16 cellular contexts compared by ENCODE assay signal in genomic region chr4:70392057-70392776, GRCh38. TPM values are rescaled to one million over a fixed set of nuclear protein-coding genes. Genes with fewer than 3 reads are reported as not detected.
A peak's percentile ranks its signal among the peaks of the same experiment; 100 is the strongest.
DNase-seq lines count a peak whose midpoint lies in the region; ATAC-seq, FAIRE-seq and TF ChIP-seq lines count a peak whose summit lies in the region.
"Had no signal": no experiment of that assay in that cellular context is flagged by ENCODE, and none has a peak within 500 bp of the region (broad histone marks: within the 10 kb centered on the region; RNA-seq: fewer than 3 reads in every experiment).

No MANE protein-coding gene starts in this region.

- H3K27me3 ChIP-seq in H9 (ENCODE audit: insufficient read depth, low read length): no peaks in the 10 kb centered on the region

- DNase-seq in GM18507 (ENCODE audit: extremely low spot score, insufficient read length, low read depth) (no peak), progenitor cell of endocrine pancreas (ENCODE audit: low spot score, unreplicated experiment) (no peak), C1 segment of cervical spinal cord (lab: John Stamatoyannopoulos, UW) (no peak), H9 (no peak), D721Med (ENCODE audit: insufficient read length, low spot score) (no peak)
- DNase-seq: NCI-H1417, NCI-H526 treated with DMSO at 0.1 percent for 48 hours, posterior cingulate gyrus had no signal

- H3K9ac ChIP-seq in H9 (ENCODE audit: extremely low read depth, insufficient read length, low read length): no peak overlapping the region

- H3K9me3 Mint-ChIP-seq in progenitor cell of endocrine pancreas (ENCODE audit: low read depth): no peaks in the 10 kb centered on the region
- H3K9me3 Mint-ChIP-seq in H9: no peaks in the 10 kb centered on the region
- H3K9me3 Mint-ChIP-seq: dendritic cell treated with granulocyte-macrophage colony-stimulating factor and Interleukin-4, amounts not matched to agents 40 ng/mL and 50 ng/mL, for 4 days had no signal

- H2BK12ac ChIP-seq in H9 (ENCODE audit: insufficient read length, low read depth, low read length): no peak overlapping the region

- H4K5ac ChIP-seq in H9 (ENCODE audit: insufficient read length, low read depth, low read length): no peak overlapping the region

- H4K20me1 ChIP-seq in H9 (ENCODE audit: control insufficient read depth, insufficient read depth, insufficient read length): no peaks in the 10 kb centered on the region

- no peak overlapping the region for H2BK15ac ChIP-seq in H9 (ENCODE audit: low read depth, low read length)

- H3K27ac ChIP-seq in H9 (ENCODE audit: insufficient read length, low read depth, low read length): no peak overlapping the region

- no peak overlapping the region for H3K56ac ChIP-seq in H9 (ENCODE audit: insufficient read length, low read depth, low read length)

- H2BK120ac ChIP-seq in H9 (ENCODE audit: low read depth, low read length, poor library complexity, severe bottlenecking): no peak overlapping the region

- H3K14ac ChIP-seq in H9 (ENCODE audit: insufficient read depth, low read length): no peak overlapping the region

- H3K18ac ChIP-seq in H9 (ENCODE audit: insufficient read length, low read depth, low read length): no peak overlapping the region

- no peak overlapping the region for H3K4me3 Mint-ChIP-seq in progenitor cell of endocrine pancreas (ENCODE audit: low read depth)
- H3K4me3 Mint-ChIP-seq in H9: no peak overlapping the region
- H3K4me3 Mint-ChIP-seq: dendritic cell treated with granulocyte-macrophage colony-stimulating factor and Interleukin-4, amounts not matched to agents 40 ng/mL and 50 ng/mL, for 4 days; stimulated activated effector memory CD8-positive, alpha-beta T cell treated with anti-CD3 and anti-CD28 coated beads, Interleukin-12 subunit alpha, Interleukin-12 subunit beta, amount 100 ng/mL, for 72 hours had no signal

- no peak overlapping the region for H2BK5ac ChIP-seq in H9 (ENCODE audit: insufficient read length, low read length)

- no peaks in the 10 kb centered on the region for H3K79me2 ChIP-seq in H9 (ENCODE audit: insufficient read depth, low read length)

- H3K9me3 ChIP-seq in H9 (ENCODE audit: control insufficient read depth, low read depth, low read length): no peaks in the 10 kb centered on the region

- H3K79me1 ChIP-seq in H9 (ENCODE audit: insufficient read depth, low read depth, low read length, poor library complexity, severe bottlenecking): no peaks in the 10 kb centered on the region

- peak; percentile 54 for ATAC-seq in GM19463 (IDR thresholded peaks at IDR 0.05; ENCODE audit: unreplicated experiment)
- ATAC-seq in HG02798 (IDR thresholded peaks at IDR 0.05; ENCODE audit: poor library complexity, unreplicated experiment): peak; percentile 67
- ATAC-seq in HG03439 (IDR thresholded peaks at IDR 0.05; ENCODE audit: unreplicated experiment): peak; percentile 49
- ATAC-seq: stimulated activated effector memory CD8-positive, alpha-beta T cell treated with anti-CD3 and anti-CD28 coated beads, Interleukin-12 subunit alpha, Interleukin-12 subunit beta, amount 100 ng/mL, for 72 hours had no signal

- no peak overlapping the region for H3K27ac Mint-ChIP-seq in progenitor cell of endocrine pancreas
- H3K27ac Mint-ChIP-seq in H9: no peak overlapping the region
- H3K27ac Mint-ChIP-seq: dendritic cell treated with granulocyte-macrophage colony-stimulating factor and Interleukin-4, amounts not matched to agents 40 ng/mL and 50 ng/mL, for 4 days; stimulated activated effector memory CD8-positive, alpha-beta T cell treated with anti-CD3 and anti-CD28 coated beads, Interleukin-12 subunit alpha, Interleukin-12 subunit beta, amount 100 ng/mL, for 72 hours had no signal

- H3K36me3 Mint-ChIP-seq in progenitor cell of endocrine pancreas (ENCODE audit: insufficient read depth) (no peaks in the 10 kb centered on the region), H9 (ENCODE audit: insufficient read depth in 1 of 3, low read depth in 3 of 3) (no peaks in the 10 kb centered on the region)
- H3K36me3 Mint-ChIP-seq: stimulated activated effector memory CD8-positive, alpha-beta T cell treated with anti-CD3 and anti-CD28 coated beads, Interleukin-12 subunit alpha, Interleukin-12 subunit beta, amount 100 ng/mL, for 72 hours had no signal

- no peaks in the 10 kb centered on the region for H3K23me2 ChIP-seq in H9 (ENCODE audit: insufficient read length, low read depth, low read length, poor library complexity, severe bottlenecking)

- peaks cover under 1% of the 10 kb centered on the region for H3K4me1 Mint-ChIP-seq in progenitor cell of endocrine pancreas (ENCODE audit: low read depth)
- H3K4me1 Mint-ChIP-seq in H9: no peaks in the 10 kb centered on the region
- H3K4me1 Mint-ChIP-seq: stimulated activated effector memory CD8-positive, alpha-beta T cell treated with anti-CD3 and anti-CD28 coated beads, Interleukin-12 subunit alpha, Interleukin-12 subunit beta, amount 100 ng/mL, for 72 hours had no signal

- no peak overlapping the region for H3T11ph ChIP-seq in H9 (ENCODE audit: low read length)

- no CpG with 5 or more reads among the region's 2 CpGs for WGBS in H9 (ENCODE audit: extremely low coverage, insufficient read length, low lambda C conversion rate)

- no peaks in the 10 kb centered on the region for H3K27me3 Mint-ChIP-seq in progenitor cell of endocrine pancreas
- H3K27me3 Mint-ChIP-seq in H9 (ENCODE audit: low read depth): no peaks in the 10 kb centered on the region
- H3K27me3 Mint-ChIP-seq: dendritic cell treated with granulocyte-macrophage colony-stimulating factor and Interleukin-4, amounts not matched to agents 40 ng/mL and 50 ng/mL, for 4 days had no signal

- no peaks in the 10 kb centered on the region for H3K4me1 ChIP-seq in H9 (ENCODE audit: insufficient read depth, low read length)

- H3K4me2 ChIP-seq in H9 (ENCODE audit: insufficient read depth, insufficient read length, low read length): no peak overlapping the region

- H2AK5ac ChIP-seq in H9 (ENCODE audit: insufficient read length, low read length): no peak overlapping the region

- FAIRE-seq in GM18507 (lab: Jason Lieb, UNC): peak; percentile 91
- no peak for FAIRE-seq in D721Med (lab: Jason Lieb, UNC)
- FAIRE-seq: HTR-8/SVneo, TTC549 had no signal

- H2BK20ac ChIP-seq in H9 (ENCODE audit: low read depth, low read length, poor library complexity, severe bottlenecking): no peak overlapping the region

- no peak overlapping the region for H3K4ac ChIP-seq in H9 (ENCODE audit: low read depth, low read length)

- no peak overlapping the region for H4K8ac ChIP-seq in H9 (replicated peaks; ENCODE audit: insufficient read length, low read depth, low read length)

- H4K91ac ChIP-seq in H9 (ENCODE audit: insufficient read length, low read depth, low read length): no peak overlapping the region

- H3K23ac ChIP-seq in H9 (ENCODE audit: insufficient read length, low read depth, low read length): no peak overlapping the region

- TF ChIP-seq CTCF in progenitor cell of endocrine pancreas (IDR thresholded peaks at IDR 0.05; ENCODE audit: unreplicated experiment) (no peak), H9 (conservative IDR thresholded peaks at IDR 0.05) (no peak), D721Med (IDR thresholded peaks at IDR 0.05; ENCODE audit: insufficient read depth, missing control alignments) (no peak)

- no peak overlapping the region for H2AFZ ChIP-seq in H9 (ENCODE audit: low read length)

RNA-seq across cellular contexts. Expression of gene OPRPN, which starts 5.5 kb away (rescaled TPM):
- total RNA-seq in progenitor cell of endocrine pancreas: not detected in 2 replicates
- not detected in 2 replicates for total RNA-seq in H9 (2021)

RNA-seq across cellular contexts. Expression of gene SMR3B, which starts 9.3 kb away (rescaled TPM):
- total RNA-seq in progenitor cell of endocrine pancreas (not detected in 2 replicates), H9 (2021) (not detected in 2 replicates)
- total RNA-seq: mononuclear cell had no signal

RNA-seq across cellular contexts. Expression of gene SMR3A, which starts 31.7 kb away (rescaled TPM):
- total RNA-seq in progenitor cell of endocrine pancreas: not detected in 2 replicates
- not detected in 2 replicates for total RNA-seq in H9 (2021)
- total RNA-seq: mononuclear cell had no signal

RNA-seq across cellular contexts. Expression of gene CABS1, which starts 57.4 kb away (rescaled TPM):
- total RNA-seq in progenitor cell of endocrine pancreas (not detected in 2 replicates), H9 (2021) (0.15 TPM in 1 of 2 replicates, not detected in the other)
- total RNA-seq: mononuclear cell had no signal
